Comparison of ENCODE assay signal across 16 cellular contexts in the genomic region with DNA sequence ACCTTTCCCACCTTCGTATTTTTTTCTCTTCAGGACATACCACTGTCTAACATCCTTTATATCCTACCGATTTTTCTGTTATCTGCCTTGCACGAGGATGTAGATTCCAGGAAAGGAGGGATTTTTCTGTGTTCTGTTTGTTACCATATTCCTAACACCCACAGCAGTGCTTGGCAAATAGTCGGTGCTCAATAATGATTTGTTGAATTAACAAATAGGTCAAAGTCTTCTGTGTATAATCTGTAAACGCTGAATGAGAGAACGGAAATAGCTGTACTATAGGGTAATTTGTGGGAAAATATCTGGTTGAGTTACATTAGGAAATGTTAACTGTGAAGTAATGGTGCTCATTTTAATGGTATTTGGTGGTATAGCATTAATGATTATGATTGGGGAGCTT.
"Had no signal": no experiment of that assay in that cellular context is flagged by ENCODE, and none has a peak within 500 bp of the region (broad histone marks: within the 10 kb centered on the region; RNA-seq: fewer than 3 reads in every experiment).

No MANE protein-coding gene starts in this region.

- H3K36me3 ChIP-seq: breast epithelium, right atrium auricular region, spleen, transverse colon, WERI-Rb-1 had no signal

- H3K9me3 ChIP-seq: breast epithelium, heart right ventricle, right atrium auricular region, spleen, transverse colon had no signal

- ATAC-seq: heart right ventricle, left ventricle myocardium superior had no signal

- H3K27me3 ChIP-seq: breast epithelium, right atrium auricular region, spleen, transverse colon had no signal

- FAIRE-seq: frontal cortex, keratinocyte had no signal

- DNase-seq: activated CD4-positive, alpha-beta T cell treated with anti-CD3 and anti-CD28 coated beads for 36 hours; activated gamma-delta T cell treated with Interleukin-2 at 50 U/mL for 16 hours; activated naive CD8-positive, alpha-beta T cell treated with anti-CD3 and anti-CD28 coated beads, Interleukin-2, amount 10 ng/mL, durations not matched to agents 7 days and 5 days; anterior cingulate cortex; heart right ventricle; left ventricle myocardium superior; posterior cingulate gyrus; spleen; stimulated activated CD4-positive, alpha-beta T cell treated with anti-CD3 and anti-CD28 coated beads, Interleukin-1b, Interleukin-23, amount 100 ng/mL, for 48 hours; stimulated activated naive CD4-positive, alpha-beta T cell; transverse colon; WERI-Rb-1 had no signal

- H3K4me1 ChIP-seq: breast epithelium, right atrium auricular region had no signal

- H3K27me3 Mint-ChIP-seq: activated CD4-positive, alpha-beta T cell treated with anti-CD3 and anti-CD28 coated beads for 36 hours had no signal

- H3K9me3 Mint-ChIP-seq: activated naive CD8-positive, alpha-beta T cell treated with anti-CD3 and anti-CD28 coated beads, Interleukin-2, amount 10 ng/mL, durations not matched to agents 7 days and 5 days had no signal

- H3K4me3 ChIP-seq: breast epithelium, heart right ventricle, right atrium auricular region, spleen, transverse colon had no signal

- H3K27ac Mint-ChIP-seq: activated CD4-positive, alpha-beta T cell treated with anti-CD3 and anti-CD28 coated beads for 36 hours; activated naive CD8-positive, alpha-beta T cell treated with anti-CD3 and anti-CD28 coated beads, Interleukin-2, amount 10 ng/mL, durations not matched to agents 7 days and 5 days had no signal

- H3K4me3 Mint-ChIP-seq: activated CD4-positive, alpha-beta T cell treated with anti-CD3 and anti-CD28 coated beads for 36 hours; activated naive CD8-positive, alpha-beta T cell treated with anti-CD3 and anti-CD28 coated beads, Interleukin-2, amount 10 ng/mL, durations not matched to agents 7 days and 5 days had no signal

- H3K27ac ChIP-seq: breast epithelium, heart right ventricle, right atrium auricular region, spleen, WERI-Rb-1 had no signal
